Comparison of ENCODE assay signal across 1 cellular context in the genomic region with DNA sequence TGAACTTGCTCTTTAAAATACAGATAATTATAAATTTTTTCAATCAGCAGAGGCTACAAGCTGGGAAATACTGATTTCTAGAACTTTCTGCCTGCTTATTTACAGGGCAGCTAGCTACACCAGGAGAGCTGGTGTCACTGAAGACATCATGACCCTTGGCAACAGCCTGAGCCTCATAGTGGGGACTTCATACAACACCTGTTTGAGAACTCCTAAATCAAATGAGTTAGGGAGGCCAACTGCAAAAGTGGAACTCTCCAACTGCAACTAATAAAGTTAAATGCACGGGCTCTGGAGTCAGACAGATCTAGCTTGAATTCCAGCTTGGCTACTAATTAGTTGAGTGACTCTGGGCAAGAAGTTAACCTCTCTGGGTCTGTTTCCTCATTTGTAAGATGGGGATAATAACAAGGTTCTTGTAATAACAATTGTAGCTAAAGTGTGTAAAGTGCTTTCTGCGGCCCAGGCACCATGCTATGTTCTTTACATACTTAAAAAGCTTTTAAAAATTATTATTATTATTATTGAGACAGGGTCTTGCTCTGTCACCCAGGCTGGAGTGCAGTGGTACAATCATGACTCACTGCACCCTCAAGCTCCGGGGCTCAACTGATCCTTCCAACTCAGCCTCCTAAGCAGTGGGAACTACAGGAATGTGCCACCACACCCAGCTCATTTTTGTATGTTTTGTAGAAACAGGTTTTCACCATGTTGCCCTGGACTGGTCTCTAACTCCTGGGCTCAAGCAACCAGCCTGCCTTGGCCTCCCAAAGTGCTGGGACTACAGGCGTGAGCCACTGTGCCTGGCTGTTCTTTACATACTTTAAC.
TF ChIP-seq lines count a peak whose summit lies in the region.

No MANE protein-coding gene starts in this region.

TF ChIP-seq in HCT116, 20 proteins besides CTCF, POLR2A, EP300 and RAD21 (continued from another document):
- TF ChIP-seq, protein P1, sequence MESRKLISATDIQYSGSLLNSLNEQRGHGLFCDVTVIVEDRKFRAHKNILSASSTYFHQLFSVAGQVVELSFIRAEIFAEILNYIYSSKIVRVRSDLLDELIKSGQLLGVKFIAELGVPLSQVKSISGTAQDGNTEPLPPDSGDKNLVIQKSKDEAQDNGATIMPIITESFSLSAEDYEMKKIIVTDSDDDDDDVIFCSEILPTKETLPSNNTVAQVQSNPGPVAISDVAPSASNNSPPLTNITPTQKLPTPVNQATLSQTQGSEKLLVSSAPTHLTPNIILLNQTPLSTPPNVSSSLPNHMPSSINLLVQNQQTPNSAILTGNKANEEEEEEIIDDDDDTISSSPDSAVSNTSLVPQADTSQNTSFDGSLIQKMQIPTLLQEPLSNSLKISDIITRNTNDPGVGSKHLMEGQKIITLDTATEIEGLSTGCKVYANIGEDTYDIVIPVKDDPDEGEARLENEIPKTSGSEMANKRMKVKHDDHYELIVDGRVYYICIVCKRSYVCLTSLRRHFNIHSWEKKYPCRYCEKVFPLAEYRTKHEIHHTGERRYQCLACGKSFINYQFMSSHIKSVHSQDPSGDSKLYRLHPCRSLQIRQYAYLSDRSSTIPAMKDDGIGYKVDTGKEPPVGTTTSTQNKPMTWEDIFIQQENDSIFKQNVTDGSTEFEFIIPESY (IDR thresholded peaks at IDR 0.05; ENCODE audit: extremely low read depth, insufficient replicate concordance, low read length) = no peak
- TF ChIP-seq SRF (IDR thresholded peaks at IDR 0.05; ENCODE audit: low read depth) = no peak
- TF ChIP-seq, protein P2, sequence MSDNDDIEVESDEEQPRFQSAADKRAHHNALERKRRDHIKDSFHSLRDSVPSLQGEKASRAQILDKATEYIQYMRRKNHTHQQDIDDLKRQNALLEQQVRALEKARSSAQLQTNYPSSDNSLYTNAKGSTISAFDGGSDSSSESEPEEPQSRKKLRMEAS (IDR thresholded peaks at IDR 0.05) = no peak
- no peak for TF ChIP-seq FOSL1 (IDR thresholded peaks at IDR 0.05; ENCODE audit: low read depth)
- no peak for TF ChIP-seq EZH2 (IDR thresholded peaks at IDR 0.05)
- TF ChIP-seq POLR2AphosphoS5 (IDR thresholded peaks at IDR 0.05; ENCODE audit: low read depth, low read length) = no peak
- no peak for TF ChIP-seq ELF1 (IDR thresholded peaks at IDR 0.05; ENCODE audit: borderline replicate concordance, low read depth)
- no peak for TF ChIP-seq TCF7L2 (IDR thresholded peaks at IDR 0.05; ENCODE audit: borderline replicate concordance, extremely low read depth, insufficient read depth, insufficient read length)
- no peak for TF ChIP-seq YY1 (IDR thresholded peaks at IDR 0.05; ENCODE audit: extremely low read depth, insufficient replicate concordance, low read depth, low read length)
- TF ChIP-seq SIN3A (IDR thresholded peaks at IDR 0.05; ENCODE audit: low read depth) = no peak
- no peak for TF ChIP-seq ZNF274 (IDR thresholded peaks at IDR 0.05; ENCODE audit: low read depth, low read length)
- TF ChIP-seq, protein P3, sequence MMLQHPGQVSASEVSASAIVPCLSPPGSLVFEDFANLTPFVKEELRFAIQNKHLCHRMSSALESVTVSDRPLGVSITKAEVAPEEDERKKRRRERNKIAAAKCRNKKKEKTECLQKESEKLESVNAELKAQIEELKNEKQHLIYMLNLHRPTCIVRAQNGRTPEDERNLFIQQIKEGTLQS (IDR thresholded peaks at IDR 0.05) = no peak
- TF ChIP-seq SP1 (IDR thresholded peaks at IDR 0.05; ENCODE audit: low read depth) = no peak
